ENCODE assay signal across 24 cellular contexts in genomic region chr20:18749528-18749927, GRCh38.
"Had no signal": no experiment of that assay in that cellular context is flagged by ENCODE, and none has a peak within 500 bp of the region (broad histone marks: within the 10 kb centered on the region; RNA-seq: fewer than 3 reads in every experiment).

No MANE protein-coding gene starts in this region.

- H3K27me3 Mint-ChIP-seq: activated B cell treated with CpG ODN at 0.5 μM for 24 hours; activated CD4-positive, alpha-beta memory T cell treated with anti-CD3 and anti-CD28 coated beads for 36 hours; activated naive CD8-positive, alpha-beta T cell treated with anti-CD3 and anti-CD28 coated beads for 36 hours; T-cell had no signal

- H3K27me3 ChIP-seq: ascending aorta, breast epithelium had no signal

- H3K4me3 Mint-ChIP-seq: activated B cell treated with CpG ODN at 0.5 μM for 24 hours; activated CD4-positive, alpha-beta memory T cell treated with anti-CD3 and anti-CD28 coated beads for 36 hours; activated naive CD8-positive, alpha-beta T cell treated with anti-CD3 and anti-CD28 coated beads for 36 hours; activated T-cell treated with anti-CD3 and anti-CD28 coated beads, Interleukin-2, amount 50 U/mL, for 4 hours; T-cell had no signal

- H3K36me3 ChIP-seq: breast epithelium had no signal

- H3K9me3 Mint-ChIP-seq: activated B cell treated with CpG ODN at 0.5 μM for 24 hours; activated CD4-positive, alpha-beta memory T cell treated with anti-CD3 and anti-CD28 coated beads for 36 hours; activated naive CD8-positive, alpha-beta T cell treated with anti-CD3 and anti-CD28 coated beads for 36 hours; activated T-cell treated with anti-CD3 and anti-CD28 coated beads, Interleukin-2, amount 50 U/mL, for 4 hours; T-cell had no signal

- H3K4me1 ChIP-seq: ascending aorta, breast epithelium had no signal

- ATAC-seq: activated T-cell treated with anti-CD3 and anti-CD28 coated beads, Interleukin-2, amount 50 U/mL, for 4 hours; SK-N-SH treated with all-trans-retinoic acid at 6 μM for 48 hours; T-cell had no signal

- DNase-seq: activated B cell treated with CpG ODN at 0.5 μM for 24 hours; activated CD4-positive, alpha-beta memory T cell treated with anti-CD3 and anti-CD28 coated beads for 36 hours; activated CD4-positive, alpha-beta T cell treated with anti-CD3 and anti-CD28 coated beads for 4 hours; activated CD4-positive, alpha-beta T cell treated with anti-CD3 and anti-CD28 coated beads, Interleukin-2, amount 50 U/mL, for 1 hour; activated CD4-positive, CD25-positive, alpha-beta regulatory T cell treated with anti-CD3 and anti-CD28 coated beads, Interleukin-2, amount 50 U/mL, for 72 hours; activated CD8-positive, alpha-beta memory T cell treated with anti-CD3 and anti-CD28 coated beads, Interleukin-2, amount 50 U/mL, for 4 hours; activated effector memory CD4-positive, alpha-beta T cell treated with Interleukin-2 at 50 U/mL for 16 hours; activated naive CD4-positive, alpha-beta T cell treated with anti-CD3 and anti-CD28 coated beads, Interleukin-2, amount 50 U/mL, for 16 hours; activated naive CD8-positive, alpha-beta T cell treated with anti-CD3 and anti-CD28 coated beads for 36 hours; activated T-cell treated with anti-CD3 and anti-CD28 coated beads for 4 hours; activated T-cell treated with anti-CD3 and anti-CD28 coated beads, Interleukin-2, amount 50 U/mL, for 4 hours; amygdala; NCI-H1417 treated with DMSO at 0.1 percent for 48 hours; NCI-H187 treated with DMSO at 0.1 percent for 48 hours; NCI-H2081; NCI-H226; SIG-M5; T-cell; T-helper 2 cell; T-helper 9 cell had no signal

- H3K27ac ChIP-seq: ascending aorta, VCaP had no signal

- H3K9me3 ChIP-seq: ascending aorta, breast epithelium had no signal

- H3K4me3 ChIP-seq: ascending aorta, breast epithelium had no signal

- H3K27ac Mint-ChIP-seq: activated B cell treated with CpG ODN at 0.5 μM for 24 hours; activated CD4-positive, alpha-beta memory T cell treated with anti-CD3 and anti-CD28 coated beads for 36 hours; activated naive CD8-positive, alpha-beta T cell treated with anti-CD3 and anti-CD28 coated beads for 36 hours had no signal
